ENCODE assay signal across 22 cellular contexts in genomic region chr9:126128494-126129142, GRCh38.
DNase-seq lines count a peak whose midpoint lies in the region; ATAC-seq and TF ChIP-seq lines count a peak whose summit lies in the region.
"Had no signal": no experiment of that assay in that cellular context is flagged by ENCODE, and none has a peak within 500 bp of the region (broad histone marks: within the 10 kb centered on the region; RNA-seq: fewer than 3 reads in every experiment).

No MANE protein-coding gene starts in this region.

- no peak overlapping the region for H2BK12ac ChIP-seq in H9 (ENCODE audit: insufficient read length, low read depth, low read length)

- H4K8ac ChIP-seq in H9 (replicated peaks; ENCODE audit: insufficient read length, low read depth, low read length), result no peak overlapping the region

- no peaks in the 10 kb centered on the region for H3K79me2 ChIP-seq in H9 (ENCODE audit: insufficient read depth, low read length)

- H3K4me2 ChIP-seq in H9 (ENCODE audit: insufficient read depth, insufficient read length, low read length), result no peak overlapping the region

- no peak overlapping the region for H3K14ac ChIP-seq in H9 (ENCODE audit: insufficient read depth, low read length)

- H3K23me2 ChIP-seq in H9 (ENCODE audit: insufficient read length, low read depth, low read length, poor library complexity, severe bottlenecking), result no peaks in the 10 kb centered on the region

- H2AFZ ChIP-seq in H9 (ENCODE audit: low read length), result no peak overlapping the region

- no peaks in the 10 kb centered on the region for H3K4me1 ChIP-seq in H9 (ENCODE audit: insufficient read depth, low read length)
- H3K4me1 ChIP-seq: body of pancreas had no signal

- no peak overlapping the region for H3K4ac ChIP-seq in H9 (ENCODE audit: low read depth, low read length)

- no peak overlapping the region for H2BK120ac ChIP-seq in H9 (ENCODE audit: low read depth, low read length, poor library complexity, severe bottlenecking)

- H3K27ac ChIP-seq in H9 (ENCODE audit: insufficient read length, low read depth, low read length), result no peak overlapping the region
- H3K27ac ChIP-seq: body of pancreas, transverse colon had no signal

- H2BK15ac ChIP-seq in H9 (ENCODE audit: low read depth, low read length), result no peak overlapping the region

- H3K18ac ChIP-seq in H9 (ENCODE audit: insufficient read length, low read depth, low read length), result no peak overlapping the region

- H3K36me3 Mint-ChIP-seq in H9 (ENCODE audit: insufficient read depth in 1 of 3, low read depth in 3 of 3) (peaks cover 0 to 4% (median 0%) of the 10 kb centered on the region in 3 experiments; a peak in 1 of 7 replicates), chondrocyte (ENCODE audit: low read depth) (peaks cover 4% of the 10 kb centered on the region)
- no peaks in the 10 kb centered on the region for H3K36me3 Mint-ChIP-seq in activated T-helper 1 cell treated with anti-CD3 and anti-CD28 coated beads, Interleukin-12 subunit alpha, Interleukin-12 subunit beta, Interleukin-2, Interleukin-4 antibody, amounts not matched to agents 30 ng/mL and 10 ng/mL and 1 ng/mL, durations not matched to agents 14 hours and 24 hours and 36 hours (ENCODE audit: low read depth)
- H3K36me3 Mint-ChIP-seq: T-cell had no signal

- H3K23ac ChIP-seq in H9 (ENCODE audit: insufficient read length, low read depth, low read length), result no peak overlapping the region

- H3K56ac ChIP-seq in H9 (ENCODE audit: insufficient read length, low read depth, low read length), result no peak overlapping the region

- TF ChIP-seq CTCF in H9 (conservative IDR thresholded peaks at IDR 0.05) (no peak), chondrocyte (IDR thresholded peaks at IDR 0.05) (no peak)

- H3K9ac ChIP-seq in H9 (ENCODE audit: extremely low read depth, insufficient read length, low read length), result no peak overlapping the region

- H3T11ph ChIP-seq in H9 (ENCODE audit: low read length), result no peak overlapping the region

- H4K20me1 ChIP-seq in H9 (ENCODE audit: control insufficient read depth, insufficient read depth, insufficient read length), result no peaks in the 10 kb centered on the region

- WGBS in H9 (ENCODE audit: extremely low coverage, insufficient read length, low lambda C conversion rate), result no CpG with 5 or more reads among the region's 14 CpGs

- intact Hi-C loops in sciatic nerve (cut with DNase I), result no loop called here
- intact Hi-C loops in activated T-helper 1 cell treated with anti-CD3 and anti-CD28 coated beads, Interleukin-12 subunit alpha, Interleukin-12 subunit beta, Interleukin-2, Interleukin-4 antibody, amounts not matched to agents 30 ng/mL and 10 ng/mL and 1 ng/mL, durations not matched to agents 14 hours and 24 hours and 36 hours (cut with micrococcal nuclease), result no loop called here

- ATAC-seq in sciatic nerve, result no peak
- ATAC-seq in GM21390 (IDR thresholded peaks at IDR 0.05; ENCODE audit: unreplicated experiment), result no peak
- ATAC-seq: body of pancreas; naive thymus-derived CD4-positive, alpha-beta T cell; T-cell had no signal

- H3K27me3 Mint-ChIP-seq in H9 (ENCODE audit: low read depth) (peaks cover 43% of the 10 kb centered on the region), chondrocyte (ENCODE audit: low read depth) (peaks cover 63% of the 10 kb centered on the region)
- H3K27me3 Mint-ChIP-seq in activated T-helper 1 cell treated with anti-CD3 and anti-CD28 coated beads, Interleukin-12 subunit alpha, Interleukin-12 subunit beta, Interleukin-2, Interleukin-4 antibody, amounts not matched to agents 30 ng/mL and 10 ng/mL and 1 ng/mL, durations not matched to agents 14 hours and 24 hours and 36 hours (ENCODE audit: insufficient read depth), result peaks cover 2% of the 10 kb centered on the region

- no peaks in the 10 kb centered on the region for H3K9me3 ChIP-seq in H9 (ENCODE audit: control insufficient read depth, low read depth, low read length)
- H3K9me3 ChIP-seq: BE2C, body of pancreas, transverse colon had no signal

- no peak overlapping the region for H2BK5ac ChIP-seq in H9 (ENCODE audit: insufficient read length, low read length)

- no peaks in the 10 kb centered on the region for H3K79me1 ChIP-seq in H9 (ENCODE audit: insufficient read depth, low read depth, low read length, poor library complexity, severe bottlenecking)

- H3K9me3 Mint-ChIP-seq in H9 (peaks cover 8 to 9% of the 10 kb centered on the region in 2 experiments; a peak in 4 of 5 replicates), chondrocyte (ENCODE audit: low read depth) (peaks cover 12% of the 10 kb centered on the region)
- H3K9me3 Mint-ChIP-seq in activated T-helper 1 cell treated with anti-CD3 and anti-CD28 coated beads, Interleukin-12 subunit alpha, Interleukin-12 subunit beta, Interleukin-2, Interleukin-4 antibody, amounts not matched to agents 30 ng/mL and 10 ng/mL and 1 ng/mL, durations not matched to agents 14 hours and 24 hours and 36 hours, result no peaks in the 10 kb centered on the region

- no peak overlapping the region for H4K5ac ChIP-seq in H9 (ENCODE audit: insufficient read length, low read depth, low read length)

- no peak overlapping the region for H2BK20ac ChIP-seq in H9 (ENCODE audit: low read depth, low read length, poor library complexity, severe bottlenecking)

- peaks cover 0 to 6% of the 10 kb centered on the region in 2 experiments; a peak in 2 of 4 replicates for H3K4me1 Mint-ChIP-seq in H9
- H3K4me1 Mint-ChIP-seq in chondrocyte (ENCODE audit: low read depth), result peaks cover 11% of the 10 kb centered on the region
- no peaks in the 10 kb centered on the region for H3K4me1 Mint-ChIP-seq in activated T-helper 1 cell treated with anti-CD3 and anti-CD28 coated beads, Interleukin-12 subunit alpha, Interleukin-12 subunit beta, Interleukin-2, Interleukin-4 antibody, amounts not matched to agents 30 ng/mL and 10 ng/mL and 1 ng/mL, durations not matched to agents 14 hours and 24 hours and 36 hours (ENCODE audit: low read depth)
- H3K4me1 Mint-ChIP-seq: T-cell had no signal

- peak; percentile 24 for DNase-seq in NCI-H510A (lab: John Stamatoyannopoulos, UW)
- DNase-seq in NCI-H510A treated with DMSO at 0.1 percent for 48 hours (lab: John Stamatoyannopoulos, UW), result no peak
- peak; percentile 9 for DNase-seq in H9
- DNase-seq in chondrocyte (ENCODE audit: low spot score), result peak; percentile 30
- peak; percentile 41 for DNase-seq in sciatic nerve (ENCODE audit: low spot score)
- no peak for DNase-seq in activated T-helper 1 cell treated with anti-CD3 and anti-CD28 coated beads, Interleukin-12 subunit alpha, Interleukin-12 subunit beta, Interleukin-2, Interleukin-4 antibody, amounts not matched to agents 30 ng/mL and 10 ng/mL and 1 ng/mL, durations not matched to agents 14 hours and 24 hours and 36 hours (ENCODE audit: low spot score)
- DNase-seq in NCI-H187 treated with DMSO at 0.1 percent for 48 hours (lab: John Stamatoyannopoulos, UW), result no peak
- DNase-seq: activated gamma-delta T cell; BE2C; body of pancreas; cortex of kidney; mesendoderm; naive thymus-derived CD4-positive, alpha-beta T cell; NCI-H526 treated with DMSO at 0.1 percent for 48 hours; occipital lobe; Right ventricle myocardium superior; stimulated activated CD4-positive, alpha-beta T cell treated with anti-CD3 and anti-CD28 coated beads, Interleukin-12 subunit alpha, Interleukin-12 subunit beta, amount 100 ng/mL, for 4 hours; stimulated activated CD4-positive, alpha-beta T cell treated with anti-CD3 and anti-CD28 coated beads, Interleukin-4, amount 100 ng/mL, for 4 hours; T-cell; transverse colon had no signal

- H3K27ac Mint-ChIP-seq in H9 (no peak overlapping the region), chondrocyte (ENCODE audit: unreplicated experiment) (no peak overlapping the region)
- H3K27ac Mint-ChIP-seq in activated T-helper 1 cell treated with anti-CD3 and anti-CD28 coated beads, Interleukin-12 subunit alpha, Interleukin-12 subunit beta, Interleukin-2, Interleukin-4 antibody, amounts not matched to agents 30 ng/mL and 10 ng/mL and 1 ng/mL, durations not matched to agents 14 hours and 24 hours and 36 hours, result no peak overlapping the region
- H3K27ac Mint-ChIP-seq: naive thymus-derived CD4-positive, alpha-beta T cell; stimulated activated naive CD8-positive, alpha-beta T cell treated with anti-CD3 and anti-CD28 coated beads, Interleukin-15, Interleukin-2, amounts not matched to agents 100 ng/mL and 50 ng/mL, for 24 hours; T-cell had no signal

- H3K4me3 Mint-ChIP-seq in H9, result no peak overlapping the region; a peak in 1 of 5 replicates
- H3K4me3 Mint-ChIP-seq in chondrocyte (ENCODE audit: unreplicated experiment), result no peak overlapping the region
- no peak overlapping the region for H3K4me3 Mint-ChIP-seq in activated T-helper 1 cell treated with anti-CD3 and anti-CD28 coated beads, Interleukin-12 subunit alpha, Interleukin-12 subunit beta, Interleukin-2, Interleukin-4 antibody, amounts not matched to agents 30 ng/mL and 10 ng/mL and 1 ng/mL, durations not matched to agents 14 hours and 24 hours and 36 hours
- H3K4me3 Mint-ChIP-seq: naive thymus-derived CD4-positive, alpha-beta T cell; stimulated activated naive CD8-positive, alpha-beta T cell treated with anti-CD3 and anti-CD28 coated beads, Interleukin-15, Interleukin-2, amounts not matched to agents 100 ng/mL and 50 ng/mL, for 24 hours; T-cell had no signal

- H2AK5ac ChIP-seq in H9 (ENCODE audit: insufficient read length, low read length), result no peak overlapping the region

- no peaks in the 10 kb centered on the region for H3K27me3 ChIP-seq in H9 (ENCODE audit: insufficient read depth, low read length)
- H3K27me3 ChIP-seq: BE2C, body of pancreas had no signal

- no peak overlapping the region for H4K91ac ChIP-seq in H9 (ENCODE audit: insufficient read length, low read depth, low read length)

Comparison
In these comparisons a context has a peak if more than half of its experiments do, and no peak if none do; other contexts are left out.
1. DNase-seq: peak in NCI-H510A (single experiment), H9 (single experiment), chondrocyte (single experiment) and sciatic nerve (single experiment); none in NCI-H510A treated with DMSO at 0.1 percent for 48 hours (single experiment), activated T-helper 1 cell treated with anti-CD3 and anti-CD28 coated beads, Interleukin-12 subunit alpha, Interleukin-12 subunit beta, Interleukin-2, Interleukin-4 antibody, amounts not matched to agents 30 ng/mL and 10 ng/mL and 1 ng/mL, durations not matched to agents 14 hours and 24 hours and 36 hours (single experiment) and NCI-H187 treated with DMSO at 0.1 percent for 48 hours (single experiment).